ENCODE assay signal across 8 cellular contexts in the genomic region with DNA sequence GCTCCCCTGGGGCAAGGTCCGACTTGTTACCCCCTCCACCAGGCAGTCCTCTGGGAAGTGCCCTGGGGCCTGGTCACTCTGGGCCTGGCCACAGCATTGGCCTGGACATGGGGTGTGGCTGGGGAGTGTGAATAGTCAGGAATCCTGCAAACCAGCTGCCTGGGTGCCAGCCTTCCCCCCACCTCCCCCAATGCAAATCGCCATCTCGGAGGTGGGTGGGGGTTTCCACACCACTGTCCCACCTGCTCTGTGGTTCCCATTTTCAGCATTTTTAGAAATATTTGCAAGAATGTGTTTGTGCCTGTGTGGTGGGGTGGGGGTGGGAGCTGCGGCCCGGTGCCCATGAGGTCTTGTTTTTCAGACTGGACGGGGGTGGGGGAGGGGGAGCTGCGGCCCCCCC.
DNase-seq lines count a peak whose midpoint lies in the region; ATAC-seq, FAIRE-seq and TF ChIP-seq lines count a peak whose summit lies in the region.
"Not testable (repeated sequence)": the region's sequence is repeated elsewhere in the genome, so short reads cannot be mapped to it uniquely, and the experiment has no call there.

No MANE protein-coding gene starts in this region.

- H3K4me3 Mint-ChIP-seq in naive B cell = not testable (repeated sequence)

- peaks cover 29% of the 10 kb centered on the region for H3F3A ChIP-seq in SU-DHL-6 (ENCODE audit: insufficient read depth)

- not testable (repeated sequence) for H3K4me2 ChIP-seq in SU-DHL-6 (ENCODE audit: low read depth, low read length, poor library complexity, severe bottlenecking)

- H3K36me3 Mint-ChIP-seq in naive B cell = not testable (repeated sequence)

- H3K79me2 ChIP-seq in SU-DHL-6 (ENCODE audit: insufficient read depth, low read length) = peaks cover 12% of the 10 kb centered on the region; the same call in 1 of the 2 replicates

- ATAC-seq in GM19023 (IDR thresholded peaks at IDR 0.05; ENCODE audit: unreplicated experiment) = peak; percentile 29
- ATAC-seq in GM21447 (IDR thresholded peaks at IDR 0.05; ENCODE audit: unreplicated experiment) = peak; percentile 33
- peak; percentile 43 for ATAC-seq in HG02642 (IDR thresholded peaks at IDR 0.05; ENCODE audit: poor library complexity, unreplicated experiment)
- peak; percentile 26 for ATAC-seq in HG02973 (IDR thresholded peaks at IDR 0.05; ENCODE audit: unreplicated experiment)
- peak; percentile 35 for ATAC-seq in HG03196 (IDR thresholded peaks at IDR 0.05; ENCODE audit: unreplicated experiment)
- peak; percentile 74 for ATAC-seq in naive B cell (ENCODE audit: low read depth in 2 of 2)

- not testable (repeated sequence) for H3K27me3 ChIP-seq in SU-DHL-6 (ENCODE audit: low read length)

- 0 out of 2 replicates have a peak overlapping the region, but pooled peaks have one; percentile 56 for H3K9ac ChIP-seq in SU-DHL-6 (ENCODE audit: low read length)

- peaks cover 0 to 16% (median 0%) of the 10 kb centered on the region in 7 donors for H3K9me3 Mint-ChIP-seq in naive B cell

- H3K9me2 ChIP-seq in SU-DHL-6 (replicated peaks; ENCODE audit: insufficient read depth, low read length) = not testable (repeated sequence)

- not testable (repeated sequence) for H3K4me3 ChIP-seq in SU-DHL-6 (ENCODE audit: insufficient read depth, low read length, poor library complexity, severe bottlenecking)

- H3K27me3 Mint-ChIP-seq in naive B cell = not testable (repeated sequence)

- not testable (repeated sequence) for TF ChIP-seq CTCF in SU-DHL-6 (IDR thresholded peaks at IDR 0.05; ENCODE audit: insufficient read depth, low read length, poor library complexity, severe bottlenecking)

- peaks cover 54 to 67% (median 63%) of the 10 kb centered on the region in 3 donors for H3K4me1 Mint-ChIP-seq in naive B cell

- peak; percentile 99 for FAIRE-seq in GM12891 (lab: Jason Lieb, UNC)

- not testable (repeated sequence) for H2AFZ ChIP-seq in SU-DHL-6 (ENCODE audit: low read depth, low read length, severe bottlenecking)

- H3K36me3 ChIP-seq in SU-DHL-6 (ENCODE audit: low read length) = not testable (repeated sequence)

- peak overlapping the region; percentile 97 for H3K27ac ChIP-seq in SU-DHL-6 (ENCODE audit: low read depth, low read length)

- not testable (repeated sequence) for H3K9me3 ChIP-seq in SU-DHL-6 (ENCODE audit: insufficient read depth, low read length)

- H4K20me1 ChIP-seq in SU-DHL-6 (ENCODE audit: low read depth, low read length) = not testable (repeated sequence)

- DNase-seq in GM12891 (ENCODE audit: insufficient read length, low spot score); naive B cell: not testable (repeated sequence)

- not testable (repeated sequence) for TF ChIP-seq POLR2A in GM12891 (IDR thresholded peaks at IDR 0.05; ENCODE audit: low read depth, low read length)

- not testable (repeated sequence) for H3K27ac Mint-ChIP-seq in naive B cell
